ENCODE assay signal across 8 cellular contexts in the genomic region with DNA sequence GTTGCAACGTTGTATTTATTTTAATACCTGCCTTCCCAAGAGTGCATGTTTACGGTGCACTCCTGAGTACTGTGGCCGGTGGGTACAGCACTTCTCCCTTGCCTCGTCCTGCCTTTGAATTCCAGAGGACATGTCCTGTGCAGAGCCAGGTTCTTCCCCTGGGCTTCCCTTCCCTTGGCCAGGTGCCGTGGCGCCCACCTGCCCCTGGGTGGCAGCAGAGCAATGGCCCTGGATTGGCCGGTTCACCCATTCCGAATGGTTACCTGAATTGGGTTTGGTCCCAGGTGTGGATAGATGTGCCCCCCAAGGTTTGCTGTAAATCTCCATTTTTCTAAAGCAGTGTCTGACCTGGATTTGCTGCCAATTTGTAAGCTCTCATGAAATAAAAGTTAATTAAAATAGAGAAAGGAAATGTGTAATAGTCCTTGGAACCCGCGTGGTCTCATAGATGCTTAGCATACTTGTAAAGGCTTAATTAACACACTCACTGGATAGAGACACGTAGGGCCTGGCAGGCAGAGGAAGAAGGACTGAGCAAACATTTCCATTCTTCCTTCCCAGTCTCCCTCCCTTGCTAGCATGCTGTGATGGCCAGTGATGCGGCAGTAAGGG. TPM values are rescaled to one million over a fixed set of nuclear protein-coding genes. Genes with fewer than 3 reads are reported as not detected.
DNase-seq lines count a peak whose midpoint lies in the region; ATAC-seq and TF ChIP-seq lines count a peak whose summit lies in the region.

No MANE protein-coding gene starts in this region.

- H3K36me3 ChIP-seq in BE2C: no peaks in the 10 kb centered on the region; the same call in 1 of the 2 replicates

- H3K27ac ChIP-seq in VCaP: no peak overlapping the region

- no peaks in the 10 kb centered on the region for H3K27me3 ChIP-seq in BE2C

- H3K9me3 ChIP-seq in BE2C: no peaks in the 10 kb centered on the region

- no peaks in the 10 kb centered on the region for H3K4me1 ChIP-seq in BE2C

- DNase-seq in BE2C (peak; percentile 46), GM19238 (ENCODE audit: insufficient read length, low spot score) (peak; percentile 6), kidney tubule cell (ENCODE audit: low spot score) (peak; percentile 43), NOMO-1 (lab: John Stamatoyannopoulos, UW; ENCODE audit: unreplicated experiment in 2 of 2) (no peak), cerebellar cortex (ENCODE audit: low spot score) (no peak)

- ATAC-seq in GM18858 (IDR thresholded peaks at IDR 0.05; ENCODE audit: unreplicated experiment): no peak
- ATAC-seq in HG02981 (IDR thresholded peaks at IDR 0.05; ENCODE audit: unreplicated experiment): no peak

- peak; percentile 73 for TF ChIP-seq CTCF in BE2C (IDR thresholded peaks at IDR 0.05; ENCODE audit: low read depth, low read length)
- peak; percentile 98 for TF ChIP-seq CTCF in VCaP (conservative IDR thresholded peaks at IDR 0.05)

- H3K4me3 ChIP-seq in BE2C (ENCODE audit: low read depth, low read length): no peak overlapping the region

RNA-seq across cellular contexts. Expression of a gene that starts 40.6 kb away (rescaled TPM):
- 85.0 TPM for polyA plus RNA-seq in BE2C (2012; ENCODE audit: insufficient read depth, insufficient read length, low read depth)

Comparison
In these comparisons a context has a peak if more than half of its experiments do, and no peak if none do; other contexts are left out.
1. DNase-seq: peak in BE2C (single experiment), GM19238 (single experiment) and kidney tubule cell (single experiment); none in NOMO-1 (0 of 2) and cerebellar cortex (single experiment).